In the genomic region with DNA sequence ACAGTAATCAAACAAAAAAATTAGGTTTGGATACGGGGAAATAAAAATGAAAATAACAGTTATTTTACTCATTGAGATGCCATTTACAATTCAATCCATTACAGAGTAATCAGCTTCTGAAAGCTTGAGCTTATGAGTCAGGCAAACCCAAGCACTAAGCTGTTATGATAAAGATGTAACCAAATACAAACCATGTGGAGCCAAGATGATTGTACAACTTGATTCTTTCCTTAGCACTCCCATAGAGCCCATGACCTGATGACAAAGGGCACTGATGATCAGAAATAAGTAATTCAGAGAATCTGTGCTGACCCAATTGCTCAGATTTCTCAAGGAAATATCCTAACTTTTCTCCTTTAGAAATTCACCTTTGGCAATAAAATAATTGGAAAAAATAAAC, we compare ENCODE assay signal across 18 cellular contexts. TPM values are rescaled to one million over a fixed set of nuclear protein-coding genes. Genes with fewer than 3 reads are reported as not detected.
DNase-seq lines count a peak whose midpoint lies in the region; ATAC-seq and TF ChIP-seq lines count a peak whose summit lies in the region.
"Had no signal": no experiment of that assay in that cellular context is flagged by ENCODE, and none has a peak within 500 bp of the region (broad histone marks: within the 10 kb centered on the region; RNA-seq: fewer than 3 reads in every experiment).

No MANE protein-coding gene starts in this region.

- DNase-seq in AG04450 (ENCODE audit: low read depth, low spot score) (peak; percentile 66), HCEC 1CT (peak; percentile 79), brain microvascular endothelial cell (peak; percentile 76), iris pigment epithelial cell (ENCODE audit: low read depth) (peak; percentile 94), HAP-1 (ENCODE audit: low spot score in 2 of 2) (no peak), aorta (no peak)
- DNase-seq in activated CD4-positive, alpha-beta T cell treated with anti-CD3 and anti-CD28 coated beads, Interleukin-2, amount 10 ng/mL, durations not matched to agents 7 days and 5 days, result no peak
- DNase-seq: activated T-cell treated with anti-CD3 and anti-CD28 coated beads, Interleukin-2, amount 50 U/mL, for 1 hour; DMS 273 treated with DMSO at 0.1 percent for 48 hours; heart right ventricle; NCI-H1436 treated with DMSO at 0.1 percent for 48 hours; NCI-H446 treated with DMSO at 0.1 percent for 48 hours had no signal

- H3K4me3 ChIP-seq in AG04450 (ENCODE audit: low read depth, low read length) (no peak overlapping the region), brain microvascular endothelial cell (ENCODE audit: low read depth, low read length) (no peak overlapping the region), HAP-1 (no peak overlapping the region), aorta (ENCODE audit: low read length in 2 of 2) (no peak overlapping the region)
- H3K4me3 ChIP-seq: heart right ventricle, SK-N-MC had no signal

- H3K27me3 ChIP-seq in AG04450 (ENCODE audit: control insufficient read depth, insufficient read depth, low read length), result no peaks in the 10 kb centered on the region
- H3K27me3 ChIP-seq in brain microvascular endothelial cell (replicated peaks), result no peaks in the 10 kb centered on the region
- no peaks in the 10 kb centered on the region for H3K27me3 ChIP-seq in HAP-1 (ENCODE audit: low read depth)
- no peaks in the 10 kb centered on the region for H3K27me3 ChIP-seq in aorta (ENCODE audit: control insufficient read depth in 1 of 2, insufficient read depth in 2 of 2, low read length in 1 of 2)
- H3K27me3 ChIP-seq: heart right ventricle had no signal

- no peak overlapping the region for H3K4me3 Mint-ChIP-seq in activated CD4-positive, alpha-beta T cell treated with anti-CD3 and anti-CD28 coated beads, Interleukin-2, amount 10 ng/mL, durations not matched to agents 7 days and 5 days
- H3K4me3 Mint-ChIP-seq: activated naive CD8-positive, alpha-beta T cell; B cell had no signal

- 76 to 82% methylated on average over 1 of the region's 1 CpG for WGBS in aorta, 2 donors

- intact Hi-C loops in aorta (cut with DNase I), result no loop called here

- H3K36me3 ChIP-seq in brain microvascular endothelial cell (replicated peaks) (no peaks in the 10 kb centered on the region), HAP-1 (replicated peaks) (no peaks in the 10 kb centered on the region), aorta (ENCODE audit: control insufficient read depth in 1 of 2, insufficient read depth in 2 of 2, low read length in 1 of 2) (no peaks in the 10 kb centered on the region)
- H3K36me3 ChIP-seq: heart right ventricle had no signal

- no peak for ATAC-seq in aorta (ENCODE audit: low FRiP score)
- ATAC-seq in GM18519 (IDR thresholded peaks at IDR 0.05; ENCODE audit: low FRiP score, unreplicated experiment), result no peak
- ATAC-seq: heart right ventricle, left lobe of liver had no signal

- H3K9me3 Mint-ChIP-seq in activated CD4-positive, alpha-beta T cell treated with anti-CD3 and anti-CD28 coated beads, Interleukin-2, amount 10 ng/mL, durations not matched to agents 7 days and 5 days, result no peaks in the 10 kb centered on the region

- POLR2A ChIA-PET in AG04450 (lab: Yijun Ruan, JAX), result interaction anchor here (1.2 to 1.8 kb wide), 4 partner anchors 13 to 97 kb away, joined by 3 to 10 read pairs (median 4); a partner anchor contains a TSS
- POLR2A ChIA-PET in activated CD4-positive, alpha-beta T cell treated with anti-CD3 and anti-CD28 coated beads, Interleukin-2, amount 10 ng/mL, durations not matched to agents 7 days and 5 days (lab: Charles Lee), result no interaction called here

- H3K27me3 Mint-ChIP-seq in activated CD4-positive, alpha-beta T cell treated with anti-CD3 and anti-CD28 coated beads, Interleukin-2, amount 10 ng/mL, durations not matched to agents 7 days and 5 days, result peaks cover 4% of the 10 kb centered on the region

- H3K27ac Mint-ChIP-seq in activated CD4-positive, alpha-beta T cell treated with anti-CD3 and anti-CD28 coated beads, Interleukin-2, amount 10 ng/mL, durations not matched to agents 7 days and 5 days, result no peak overlapping the region
- H3K27ac Mint-ChIP-seq: activated naive CD8-positive, alpha-beta T cell; B cell had no signal

- TF ChIP-seq CTCF in AG04450 (IDR thresholded peaks at IDR 0.05; ENCODE audit: low read depth, low read length) (no peak), brain microvascular endothelial cell (IDR thresholded peaks at IDR 0.05; ENCODE audit: low read depth, low read length, missing control alignments) (no peak)

- no peaks in the 10 kb centered on the region for H3K4me1 Mint-ChIP-seq in activated CD4-positive, alpha-beta T cell treated with anti-CD3 and anti-CD28 coated beads, Interleukin-2, amount 10 ng/mL, durations not matched to agents 7 days and 5 days
- H3K4me1 Mint-ChIP-seq: B cell had no signal

- H3K4me1 ChIP-seq in HAP-1 (no peaks in the 10 kb centered on the region), aorta (ENCODE audit: control insufficient read depth in 1 of 2, insufficient read depth in 2 of 2, low read length in 2 of 2) (peaks cover 0 to 4% of the 10 kb centered on the region in 2 donors)
- H3K4me1 ChIP-seq: heart right ventricle, parathyroid adenoma had no signal

- CTCF ChIA-PET in AG04450 (lab: Charles Lee), result interaction anchor here (1.6 to 2.9 kb wide), 2 partner anchors 96 to 186 kb away, joined by 3 to 11 read pairs; no protein-coding TSS in a partner anchor
- CTCF ChIA-PET in activated CD4-positive, alpha-beta T cell treated with anti-CD3 and anti-CD28 coated beads, Interleukin-2, amount 10 ng/mL, durations not matched to agents 7 days and 5 days (lab: Charles Lee), result no interaction called here

- in situ Hi-C loops in brain microvascular endothelial cell (cut with HindIII; ENCODE audit: low pct_ligation_motif_present, low sequenced_read_pairs), result no loop called here
- in situ Hi-C loops in HAP-1 (cut with MboI; ENCODE audit: low sequenced_read_pairs), result no loop called here

- no peaks in the 10 kb centered on the region for H3K9me3 ChIP-seq in AG04450 (ENCODE audit: control insufficient read depth, insufficient read depth, low read length)
- H3K9me3 ChIP-seq in HAP-1, result no peaks in the 10 kb centered on the region
- H3K9me3 ChIP-seq in aorta (ENCODE audit: control insufficient read depth, low read length), result no peaks in the 10 kb centered on the region

- H3K36me3 Mint-ChIP-seq in activated CD4-positive, alpha-beta T cell treated with anti-CD3 and anti-CD28 coated beads, Interleukin-2, amount 10 ng/mL, durations not matched to agents 7 days and 5 days (ENCODE audit: low read depth), result no peaks in the 10 kb centered on the region
- H3K36me3 Mint-ChIP-seq: activated naive CD8-positive, alpha-beta T cell had no signal

- no peak overlapping the region for H3K27ac ChIP-seq in AG04450 (ENCODE audit: low read depth, low read length)
- H3K27ac ChIP-seq in brain microvascular endothelial cell, result peak overlapping the region; percentile 52
- H3K27ac ChIP-seq in aorta (ENCODE audit: low read depth in 1 of 2, low read length in 2 of 2), result no peak overlapping the region
- H3K27ac ChIP-seq: heart right ventricle, parathyroid adenoma, SK-N-MC had no signal

RNA-seq across cellular contexts. Expression of a gene that starts 40.5 kb away (rescaled TPM):
- polyA plus RNA-seq in AG04450 (2011; rRNA removed) (0.74 and 1.6 TPM in 2 replicates), aorta (1 to 10 TPM in 1 of 2 donors, under 1 TPM in 1; 0.13 to 2.5 TPM)
- polyA minus RNA-seq in AG04450 (2011; rRNA and poly(A)+ RNA removed), result 1.8 and 2.0 TPM in 2 replicates
- under 1 TPM; 0.23 to 0.24 TPM for total RNA-seq in aorta
- under 1 TPM; 0.15 to 0.25 TPM for total RNA-seq in activated CD4-positive, alpha-beta T cell treated with anti-CD3 and anti-CD28 coated beads, Interleukin-2, amount 10 ng/mL, durations not matched to agents 7 days and 5 days
- total RNA-seq: left lobe of liver had no signal
- polyA plus RNA-seq: heart right ventricle had no signal

Comparison
In these comparisons a context has a peak if more than half of its experiments do, and no peak if none do; other contexts are left out.
1. DNase-seq: peak in AG04450 (single experiment), HCEC 1CT (single experiment), brain microvascular endothelial cell (single experiment) and iris pigment epithelial cell (single experiment); none in HAP-1 (0 of 2), aorta (0 of 2) and activated CD4-positive, alpha-beta T cell treated with anti-CD3 and anti-CD28 coated beads, Interleukin-2, amount 10 ng/mL, durations not matched to agents 7 days and 5 days (single experiment).